In genomic region chr20:50596694-50597021, GRCh38 we compare ENCODE assay signal across 1 cellular context.
TF ChIP-seq lines count a peak whose summit lies in the region.

No MANE protein-coding gene starts in this region.

TF ChIP-seq in IMR-90, 13 proteins besides CTCF, POLR2A, EP300 and RAD21 (continued from another document):
- TF ChIP-seq SMC3 (IDR thresholded peaks at IDR 0.05; ENCODE audit: low read depth, low read length) = no peak
- TF ChIP-seq FOS (IDR thresholded peaks at IDR 0.05; ENCODE audit: low read depth, low read length) = no peak
- TF ChIP-seq CHD1 (IDR thresholded peaks at IDR 0.05; ENCODE audit: low read depth, low read length) = no peak
- no peak for TF ChIP-seq MXI1 (IDR thresholded peaks at IDR 0.05; ENCODE audit: borderline replicate concordance, low read depth, low read length)
- TF ChIP-seq RFX5 (IDR thresholded peaks at IDR 0.05; ENCODE audit: low read depth, low read length) = no peak
- no peak for TF ChIP-seq BHLHE40 (IDR thresholded peaks at IDR 0.05; ENCODE audit: low read depth, low read length)
- no peak for TF ChIP-seq RCOR1 (IDR thresholded peaks at IDR 0.05; ENCODE audit: insufficient replicate concordance, low read length)
- no peak for TF ChIP-seq MAZ (IDR thresholded peaks at IDR 0.05; ENCODE audit: borderline replicate concordance, low read depth, low read length)
- no peak for TF ChIP-seq ELK1 (IDR thresholded peaks at IDR 0.05; ENCODE audit: borderline replicate concordance, low read depth, low read length)
TF ChIP-seq in IMR-90: peak in this region for 0.
